In the genomic region with DNA sequence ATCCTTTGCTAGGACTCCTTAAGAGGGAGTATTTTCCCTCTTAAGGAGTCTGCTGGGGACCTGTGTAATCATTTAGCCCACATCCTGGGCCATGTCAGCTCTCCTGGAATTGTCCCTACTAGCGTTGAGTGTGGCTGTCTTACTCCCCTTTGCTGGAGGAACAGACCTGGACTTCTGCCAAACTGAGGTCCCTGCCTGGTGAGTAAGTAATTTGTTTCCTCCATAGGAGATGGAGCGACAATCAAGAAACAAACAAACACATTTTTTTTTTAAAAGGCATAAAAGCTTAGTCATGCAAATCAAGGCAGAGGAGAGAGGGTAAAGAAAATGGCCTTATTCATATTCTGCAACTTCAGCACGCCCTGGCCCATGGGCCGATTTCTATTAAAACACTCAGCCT, we compare ENCODE assay signal across 12 cellular contexts.
DNase-seq lines count a peak whose midpoint lies in the region; ATAC-seq and TF ChIP-seq lines count a peak whose summit lies in the region.
"Had no signal": no experiment of that assay in that cellular context is flagged by ENCODE, and none has a peak within 500 bp of the region (broad histone marks: within the 10 kb centered on the region; RNA-seq: fewer than 3 reads in every experiment).

No MANE protein-coding gene starts in this region.

- H3K9ac ChIP-seq in endocrine pancreas (ENCODE audit: control insufficient read depth, insufficient read depth, low read length): no peak overlapping the region

- no peak for ATAC-seq in GM21576 (IDR thresholded peaks at IDR 0.05; ENCODE audit: unreplicated experiment)

- H2AFZ ChIP-seq in osteoblast (ENCODE audit: low read length): no peak overlapping the region

- DNase-seq in DMS 273 (lab: John Stamatoyannopoulos, UW; ENCODE audit: unreplicated experiment): peak; percentile 28
- DNase-seq in DMS 273 treated with DMSO at 0.1 percent for 48 hours (lab: John Stamatoyannopoulos, UW): no peak
- DNase-seq in NCI-H2227 treated with DMSO at 0.1 percent for 48 hours (lab: John Stamatoyannopoulos, UW): peak; percentile 15
- DNase-seq in osteoblast (ENCODE audit: insufficient read length, low spot score, missing footprints): peak; percentile 81
- no peak for DNase-seq in inferior parietal cortex (ENCODE audit: extremely low spot score)
- no peak for DNase-seq in NOMO-1 (lab: John Stamatoyannopoulos, UW; ENCODE audit: unreplicated experiment in 2 of 2)
- DNase-seq: islet precursor cell, NCI-H1436 treated with DMSO at 0.1 percent for 48 hours, sigmoid colon had no signal

- H3K79me2 ChIP-seq in osteoblast (ENCODE audit: insufficient read depth, low read length): no peaks in the 10 kb centered on the region

- H3K4me2 ChIP-seq in osteoblast (ENCODE audit: insufficient read depth, low read length): no peak overlapping the region

- H3K4me3 ChIP-seq in endocrine pancreas (ENCODE audit: control insufficient read depth, insufficient read depth, low read length): peak overlapping the region; percentile 25
- H3K4me3 ChIP-seq in osteoblast (ENCODE audit: insufficient read depth, low read length): no peak overlapping the region
- H3K4me3 ChIP-seq: sigmoid colon had no signal

- H3K4me1 ChIP-seq in endocrine pancreas (ENCODE audit: control insufficient read depth, insufficient read depth, low read length): no peaks in the 10 kb centered on the region
- H3K4me1 ChIP-seq in osteoblast (ENCODE audit: insufficient read depth, low read length): no peaks in the 10 kb centered on the region
- H3K4me1 ChIP-seq: sigmoid colon had no signal

- H3K9me3 ChIP-seq in endocrine pancreas (ENCODE audit: control insufficient read depth, low read length): no peaks in the 10 kb centered on the region
- H3K9me3 ChIP-seq in osteoblast (ENCODE audit: low read depth, low read length): no peaks in the 10 kb centered on the region
- H3K9me3 ChIP-seq: sigmoid colon had no signal

- TF ChIP-seq CTCF in osteoblast (IDR thresholded peaks at IDR 0.05; ENCODE audit: extremely low read depth, low read depth, low read length): no peak

- H3K27me3 ChIP-seq in endocrine pancreas (ENCODE audit: control insufficient read depth, insufficient read depth, low read length): no peaks in the 10 kb centered on the region
- peaks cover 16% of the 10 kb centered on the region for H3K27me3 ChIP-seq in osteoblast (ENCODE audit: insufficient read depth, low read length)
- H3K27me3 ChIP-seq: sigmoid colon had no signal

- H3K36me3 ChIP-seq in endocrine pancreas (ENCODE audit: control insufficient read depth, insufficient read depth, low read length) (no peaks in the 10 kb centered on the region), osteoblast (ENCODE audit: insufficient read depth, low read length) (no peaks in the 10 kb centered on the region)
- H3K36me3 ChIP-seq: sigmoid colon had no signal

- no peaks in the 10 kb centered on the region for H4K20me1 ChIP-seq in osteoblast (ENCODE audit: insufficient read depth, low read length)

- no peak overlapping the region for H3K27ac ChIP-seq in osteoblast (ENCODE audit: low read depth, low read length)
- H3K27ac ChIP-seq: 22Rv1, sigmoid colon had no signal

Comparison
In these comparisons a context has a peak if more than half of its experiments do, and no peak if none do; other contexts are left out.
1. DNase-seq: peak in DMS 273 (single experiment), NCI-H2227 treated with DMSO at 0.1 percent for 48 hours (single experiment) and osteoblast (single experiment); none in DMS 273 treated with DMSO at 0.1 percent for 48 hours (single experiment), inferior parietal cortex (single experiment) and NOMO-1 (0 of 2).